Comparison of ENCODE assay signal across 8 cellular contexts in genomic region chr3:43180027-43180426, GRCh38.
A peak's percentile ranks its signal among the peaks of the same experiment; 100 is the strongest.
DNase-seq lines count a peak whose midpoint lies in the region; ATAC-seq, FAIRE-seq and TF ChIP-seq lines count a peak whose summit lies in the region.

No MANE protein-coding gene starts in this region.

- DNase-seq in AG20443 (ENCODE audit: low spot score), result peak; percentile 29
- peak; percentile 64 for DNase-seq in RCC 7860 (ENCODE audit: low spot score)
- no peak for DNase-seq in nephron progenitor cell
- no peak for DNase-seq in ecto neural progenitor cell (ENCODE audit: low spot score)
- DNase-seq in posterior vena cava (ENCODE audit: low spot score), result no peak
- DNase-seq in medulla oblongata (ENCODE audit: extremely low spot score), result no peak

- no peak for TF ChIP-seq CTCF in nephron progenitor cell (IDR thresholded peaks at IDR 0.05)

- peak overlapping the region; percentile 50 for H3K27ac Mint-ChIP-seq in dendritic cell treated with granulocyte-macrophage colony-stimulating factor and Interleukin-4, amounts not matched to agents 40 ng/mL and 50 ng/mL, for 4 days
- peak overlapping the region; percentile 46 for H3K27ac Mint-ChIP-seq in nephron progenitor cell

- H3K36me3 Mint-ChIP-seq in dendritic cell treated with granulocyte-macrophage colony-stimulating factor and Interleukin-4, amounts not matched to agents 40 ng/mL and 50 ng/mL, for 4 days (ENCODE audit: low read depth), result no peaks in the 10 kb centered on the region
- H3K36me3 Mint-ChIP-seq in nephron progenitor cell (ENCODE audit: low read depth), result no peaks in the 10 kb centered on the region

- H3K4me3 Mint-ChIP-seq in dendritic cell treated with granulocyte-macrophage colony-stimulating factor and Interleukin-4, amounts not matched to agents 40 ng/mL and 50 ng/mL, for 4 days, result no peak overlapping the region
- H3K4me3 Mint-ChIP-seq in nephron progenitor cell, result peak overlapping the region; percentile 23

- H3K9me3 Mint-ChIP-seq in dendritic cell treated with granulocyte-macrophage colony-stimulating factor and Interleukin-4, amounts not matched to agents 40 ng/mL and 50 ng/mL, for 4 days, result no peaks in the 10 kb centered on the region
- no peaks in the 10 kb centered on the region for H3K9me3 Mint-ChIP-seq in nephron progenitor cell

- peaks cover 69% of the 10 kb centered on the region for H3K4me1 Mint-ChIP-seq in dendritic cell treated with granulocyte-macrophage colony-stimulating factor and Interleukin-4, amounts not matched to agents 40 ng/mL and 50 ng/mL, for 4 days (ENCODE audit: low read depth)
- peaks cover 24% of the 10 kb centered on the region for H3K4me1 Mint-ChIP-seq in nephron progenitor cell

- no peaks in the 10 kb centered on the region for H3K27me3 Mint-ChIP-seq in dendritic cell treated with granulocyte-macrophage colony-stimulating factor and Interleukin-4, amounts not matched to agents 40 ng/mL and 50 ng/mL, for 4 days
- peaks cover 7% of the 10 kb centered on the region for H3K27me3 Mint-ChIP-seq in nephron progenitor cell (ENCODE audit: low read depth, poor library complexity)

- FAIRE-seq in RCC 7860 (lab: Jason Lieb, UNC), result peak; percentile 26

- intact Hi-C loops in dendritic cell treated with granulocyte-macrophage colony-stimulating factor and Interleukin-4, amounts not matched to agents 40 ng/mL and 50 ng/mL, for 4 days (cut with micrococcal nuclease), result no loop called here
- intact Hi-C loops in posterior vena cava (cut with DNase I), result no loop called here

- peak; percentile 72 for ATAC-seq in GM21447 (IDR thresholded peaks at IDR 0.05; ENCODE audit: unreplicated experiment)

Comparison
In these comparisons a context has a peak if more than half of its experiments do, and no peak if none do; other contexts are left out.
1. DNase-seq: peak in AG20443 (single experiment) and RCC 7860 (single experiment); none in nephron progenitor cell (single experiment), ecto neural progenitor cell (single experiment), posterior vena cava (single experiment) and medulla oblongata (single experiment).